In genomic region chr2:9057939-9058761, GRCh38 we compare ENCODE assay signal across 14 cellular contexts. TPM values are rescaled to one million over a fixed set of nuclear protein-coding genes. Genes with fewer than 3 reads are reported as not detected.
A peak's percentile ranks its signal among the peaks of the same experiment; 100 is the strongest.
DNase-seq lines count a peak whose midpoint lies in the region; ATAC-seq, FAIRE-seq and TF ChIP-seq lines count a peak whose summit lies in the region.
"Had no signal": no experiment of that assay in that cellular context is flagged by ENCODE, and none has a peak within 500 bp of the region (broad histone marks: within the 10 kb centered on the region; RNA-seq: fewer than 3 reads in every experiment).

No MANE protein-coding gene starts in this region.

- TF ChIP-seq CTCF in H9 (conservative IDR thresholded peaks at IDR 0.05), result no peak

- no peak overlapping the region for H3K4me2 ChIP-seq in H9 (ENCODE audit: insufficient read depth, insufficient read length, low read length)

- no peak overlapping the region for H2BK120ac ChIP-seq in H9 (ENCODE audit: low read depth, low read length, poor library complexity, severe bottlenecking)

- H3K27me3 Mint-ChIP-seq in effector memory CD8-positive, alpha-beta T cell, result peaks cover 30 to 32% of the 10 kb centered on the region in 2 donors
- no peaks in the 10 kb centered on the region for H3K27me3 Mint-ChIP-seq in H9 (ENCODE audit: low read depth)

- no peaks in the 10 kb centered on the region for H4K20me1 ChIP-seq in H9 (ENCODE audit: control insufficient read depth, insufficient read depth, insufficient read length)

- peaks cover 4 to 12% of the 10 kb centered on the region in 2 donors for H3K4me1 Mint-ChIP-seq in effector memory CD8-positive, alpha-beta T cell (ENCODE audit: low read depth in 2 of 2)
- no peaks in the 10 kb centered on the region for H3K4me1 Mint-ChIP-seq in H9
- H3K4me1 Mint-ChIP-seq: WTC11 had no signal

- no peak overlapping the region for H3K27ac Mint-ChIP-seq in effector memory CD8-positive, alpha-beta T cell
- no peak overlapping the region for H3K27ac Mint-ChIP-seq in H9
- H3K27ac Mint-ChIP-seq: WTC11 had no signal

- H3K79me2 ChIP-seq in H9 (ENCODE audit: insufficient read depth, low read length), result no peaks in the 10 kb centered on the region

- H2AFZ ChIP-seq in H9 (ENCODE audit: low read length), result no peak overlapping the region

- H3K27me3 ChIP-seq in SJSA1 (replicated peaks), result no peaks in the 10 kb centered on the region
- H3K27me3 ChIP-seq in esophagus (ENCODE audit: control insufficient read depth in 1 of 2, insufficient read depth in 2 of 2, low read length in 2 of 2), result no peaks in the 10 kb centered on the region
- no peaks in the 10 kb centered on the region for H3K27me3 ChIP-seq in H9 (ENCODE audit: insufficient read depth, low read length)
- H3K27me3 ChIP-seq: left lung had no signal

- H3K18ac ChIP-seq in H9 (ENCODE audit: insufficient read length, low read depth, low read length), result no peak overlapping the region

- FAIRE-seq in H54 (lab: Jason Lieb, UNC), result peak; percentile 82

- intact Hi-C loops in sciatic nerve (cut with DNase I), result no loop called here

- H2BK5ac ChIP-seq in H9 (ENCODE audit: insufficient read length, low read length), result no peak overlapping the region

- H2BK20ac ChIP-seq in H9 (ENCODE audit: low read depth, low read length, poor library complexity, severe bottlenecking), result no peak overlapping the region

- H3K27ac ChIP-seq in SJSA1 (peak overlapping the region; percentile 52), esophagus (ENCODE audit: low read depth in 2 of 2, low read length in 1 of 2) (peak overlapping the region; percentile 3 to 85), H9 (ENCODE audit: insufficient read length, low read depth, low read length) (no peak overlapping the region)
- H3K27ac ChIP-seq: left lung had no signal

- H3K9ac ChIP-seq in H9 (ENCODE audit: extremely low read depth, insufficient read length, low read length), result no peak overlapping the region

- no peak overlapping the region for H2BK15ac ChIP-seq in H9 (ENCODE audit: low read depth, low read length)

- H3K23me2 ChIP-seq in H9 (ENCODE audit: insufficient read length, low read depth, low read length, poor library complexity, severe bottlenecking), result peaks cover 2% of the 10 kb centered on the region

- H3K4me1 ChIP-seq in SJSA1 (replicated peaks) (peaks cover 20% of the 10 kb centered on the region), esophagus (ENCODE audit: control insufficient read depth in 2 of 2, insufficient read depth in 2 of 2, low read length in 1 of 2) (peaks cover 0 to under 1% of the 10 kb centered on the region in 2 donors), H9 (ENCODE audit: insufficient read depth, low read length) (no peaks in the 10 kb centered on the region)

- H3K79me1 ChIP-seq in H9 (ENCODE audit: insufficient read depth, low read depth, low read length, poor library complexity, severe bottlenecking), result no peaks in the 10 kb centered on the region

- H4K8ac ChIP-seq in H9 (replicated peaks; ENCODE audit: insufficient read length, low read depth, low read length), result no peak overlapping the region

- WGBS in esophagus, 2 donors, result 53 to 70% methylated on average over 9 of the region's 9 CpGs
- no CpG with 5 or more reads among the region's 9 CpGs for WGBS in H9 (ENCODE audit: extremely low coverage, insufficient read length, low lambda C conversion rate)

- peaks cover 0 to 4% of the 10 kb centered on the region in 2 donors for H3K9me3 Mint-ChIP-seq in effector memory CD8-positive, alpha-beta T cell
- H3K9me3 Mint-ChIP-seq in H9, result no peaks in the 10 kb centered on the region; a peak in 1 of 5 replicates

- H3K4me3 ChIP-seq in SJSA1 (no peak overlapping the region), esophagus (ENCODE audit: low read depth in 1 of 2, low read length in 2 of 2) (no peak overlapping the region)
- H3K4me3 ChIP-seq: left lung had no signal

- H3K36me3 Mint-ChIP-seq in effector memory CD8-positive, alpha-beta T cell (ENCODE audit: insufficient read depth), result no peaks in the 10 kb centered on the region
- H3K36me3 Mint-ChIP-seq in H9 (ENCODE audit: insufficient read depth in 1 of 3, low read depth in 3 of 3), result no peaks in the 10 kb centered on the region
- H3K36me3 Mint-ChIP-seq: WTC11 had no signal

- no peak overlapping the region for H4K91ac ChIP-seq in H9 (ENCODE audit: insufficient read length, low read depth, low read length)

- no peak overlapping the region for H3K4ac ChIP-seq in H9 (ENCODE audit: low read depth, low read length)

- no peak overlapping the region for H3T11ph ChIP-seq in H9 (ENCODE audit: low read length)

- H2BK12ac ChIP-seq in H9 (ENCODE audit: insufficient read length, low read depth, low read length), result no peak overlapping the region

- no peak overlapping the region for H3K14ac ChIP-seq in H9 (ENCODE audit: insufficient read depth, low read length)

- no peak overlapping the region for H3K4me3 Mint-ChIP-seq in effector memory CD8-positive, alpha-beta T cell
- H3K4me3 Mint-ChIP-seq in H9, result no peak overlapping the region
- H3K4me3 Mint-ChIP-seq: WTC11 had no signal

- no peaks in the 10 kb centered on the region for H3K9me3 ChIP-seq in SJSA1 (replicated peaks)
- H3K9me3 ChIP-seq in esophagus (ENCODE audit: control insufficient read depth in 2 of 2, insufficient read depth in 1 of 2, low read depth in 1 of 2, low read length in 1 of 2), result no peaks in the 10 kb centered on the region
- H3K9me3 ChIP-seq in H9 (ENCODE audit: control insufficient read depth, low read depth, low read length), result no peaks in the 10 kb centered on the region
- H3K9me3 ChIP-seq: left lung had no signal

- H3K36me3 ChIP-seq in SJSA1 (no peaks in the 10 kb centered on the region), esophagus (ENCODE audit: control insufficient read depth in 2 of 2, insufficient read depth in 2 of 2, low read length in 1 of 2) (no peaks in the 10 kb centered on the region)
- H3K36me3 ChIP-seq: left lung had no signal

- H4K5ac ChIP-seq in H9 (ENCODE audit: insufficient read length, low read depth, low read length), result no peak overlapping the region

- no peak overlapping the region for H3K56ac ChIP-seq in H9 (ENCODE audit: insufficient read length, low read depth, low read length)

- ATAC-seq in sciatic nerve, result peak; percentile 78
- no peak for ATAC-seq in effector memory CD8-positive, alpha-beta T cell (replicated peaks)
- ATAC-seq: left lung, WTC11 had no signal

- DNase-seq in H54 (ENCODE audit: insufficient read length, low spot score), result no peak
- peak; percentile 89 to 90 for DNase-seq in SJSA1 (ENCODE audit: low read depth in 1 of 2, low spot score in 2 of 2)
- DNase-seq in sciatic nerve (ENCODE audit: low spot score), result peak; percentile 58
- DNase-seq in NAMALWA (ENCODE audit: low spot score), result no peak
- no peak for DNase-seq in effector memory CD8-positive, alpha-beta T cell
- DNase-seq in H9, result no peak
- DNase-seq: central memory CD4-positive, alpha-beta T cell; DMS53; left lung; NCI-H510A treated with DMSO at 0.1 percent for 48 hours; Right ventricle myocardium superior; stimulated activated CD4-positive, alpha-beta T cell treated with anti-CD3 and anti-CD28 coated beads, Interleukin-4, amount 100 ng/mL, for 4 hours had no signal

- no peak overlapping the region for H2AK5ac ChIP-seq in H9 (ENCODE audit: insufficient read length, low read length)

- no peak for TF ChIP-seq POLR2A in H54 (IDR thresholded peaks at IDR 0.05; ENCODE audit: low read depth, low read length)

- H3K23ac ChIP-seq in H9 (ENCODE audit: insufficient read length, low read depth, low read length), result no peak overlapping the region

RNA-seq across cellular contexts. Expression of gene MBOAT2, which starts 54.7 kb away (rescaled TPM):
- 36.4 and 76.5 TPM in 2 replicates for total RNA-seq in SJSA1 (2014; rRNA removed; shearing (Covaris generic))
- polyA plus RNA-seq in esophagus, result 10 to 100 TPM; 34.3 to 41.8 TPM
- total RNA-seq in sciatic nerve (67.6 TPM), H9 (2021) (20.2 and 23.4 TPM in 2 replicates)

Comparison
In these comparisons a context has a peak if more than half of its experiments do, and no peak if none do; other contexts are left out.
1. DNase-seq: peak in SJSA1 (2 of 2) and sciatic nerve (single experiment); none in H54 (single experiment), NAMALWA (single experiment), effector memory CD8-positive, alpha-beta T cell (0 of 3) and H9 (single experiment).